ENCODE assay signal across 1 cellular context in the genomic region with DNA sequence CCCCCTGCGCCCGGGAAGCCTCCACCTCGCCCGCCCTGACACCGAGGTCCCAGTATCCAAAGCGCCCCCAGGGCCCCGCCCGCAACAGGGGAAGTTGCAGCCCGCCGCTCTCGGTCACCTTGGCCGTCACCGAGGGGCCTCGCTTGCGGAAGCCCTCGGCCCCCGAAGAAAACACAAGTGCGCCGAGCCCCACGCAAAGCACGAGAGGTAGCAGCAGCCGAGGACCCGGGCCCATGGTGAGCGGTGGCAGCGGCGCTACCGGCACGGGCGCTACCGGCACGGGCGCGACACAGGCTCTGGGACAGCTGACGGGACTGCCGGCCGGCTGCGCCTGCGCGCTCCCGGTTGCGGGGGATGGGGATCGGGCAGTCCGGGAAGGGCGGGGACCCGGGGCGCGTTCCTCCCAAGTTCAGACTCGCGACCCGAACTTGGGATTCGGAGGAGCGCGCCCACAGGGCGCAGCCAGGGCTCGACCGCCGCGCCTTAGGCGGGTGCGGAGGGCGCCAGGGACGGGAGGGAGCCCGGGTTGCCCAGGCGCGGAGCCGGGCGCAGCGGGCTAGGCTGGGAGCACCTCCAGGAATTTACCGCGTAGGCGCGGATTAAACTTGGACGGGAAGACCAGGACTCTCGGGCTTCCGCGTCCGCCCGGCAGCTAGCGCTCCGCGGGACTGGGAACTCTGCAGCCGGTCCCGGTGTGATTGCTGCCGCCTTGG.
TF ChIP-seq lines count a peak whose summit lies in the region.

A gene (minus strand): TSS at position 335 of the 713 bp plus-strand sequence. CDS start 100 bp downstream, at position 235.

TF ChIP-seq in WTC11, 78 proteins besides CTCF, POLR2A, EP300 and RAD21 (continued from another document):
- TF ChIP-seq, protein P1, sequence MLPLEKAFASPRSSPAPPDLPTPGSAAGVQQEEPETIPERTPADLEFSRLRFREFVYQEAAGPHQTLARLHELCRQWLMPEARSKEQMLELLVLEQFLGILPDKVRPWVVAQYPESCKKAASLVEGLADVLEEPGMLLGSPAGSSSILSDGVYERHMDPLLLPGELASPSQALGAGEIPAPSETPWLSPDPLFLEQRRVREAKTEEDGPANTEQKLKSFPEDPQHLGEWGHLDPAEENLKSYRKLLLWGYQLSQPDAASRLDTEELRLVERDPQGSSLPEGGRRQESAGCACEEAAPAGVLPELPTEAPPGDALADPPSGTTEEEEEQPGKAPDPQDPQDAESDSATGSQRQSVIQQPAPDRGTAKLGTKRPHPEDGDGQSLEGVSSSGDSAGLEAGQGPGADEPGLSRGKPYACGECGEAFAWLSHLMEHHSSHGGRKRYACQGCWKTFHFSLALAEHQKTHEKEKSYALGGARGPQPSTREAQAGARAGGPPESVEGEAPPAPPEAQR (CRISPR knock-in tag; IDR thresholded peaks at IDR 0.05), result no peak
- TF ChIP-seq, protein P2, sequence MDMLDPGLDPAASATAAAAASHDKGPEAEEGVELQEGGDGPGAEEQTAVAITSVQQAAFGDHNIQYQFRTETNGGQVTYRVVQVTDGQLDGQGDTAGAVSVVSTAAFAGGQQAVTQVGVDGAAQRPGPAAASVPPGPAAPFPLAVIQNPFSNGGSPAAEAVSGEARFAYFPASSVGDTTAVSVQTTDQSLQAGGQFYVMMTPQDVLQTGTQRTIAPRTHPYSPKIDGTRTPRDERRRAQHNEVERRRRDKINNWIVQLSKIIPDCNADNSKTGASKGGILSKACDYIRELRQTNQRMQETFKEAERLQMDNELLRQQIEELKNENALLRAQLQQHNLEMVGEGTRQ (CRISPR knock-in tag; IDR thresholded peaks at IDR 0.05), result no peak
- TF ChIP-seq FOXJ3 (CRISPR knock-in tag; IDR thresholded peaks at IDR 0.05; ENCODE audit: borderline replicate concordance) (no peak), JAZF1 (CRISPR knock-in tag; IDR thresholded peaks at IDR 0.05) (no peak), ELF4 (CRISPR knock-in tag; IDR thresholded peaks at IDR 0.05; ENCODE audit: low read depth) (no peak), MYBL2 (CRISPR knock-in tag; IDR thresholded peaks at IDR 0.05) (no peak; the same call in 1 of the 2 replicates), TCF7 (CRISPR knock-in tag; IDR thresholded peaks at IDR 0.05; ENCODE audit: low read depth) (no peak), ATF1 (CRISPR knock-in tag; IDR thresholded peaks at IDR 0.05) (no peak)
- TF ChIP-seq, protein P3, sequence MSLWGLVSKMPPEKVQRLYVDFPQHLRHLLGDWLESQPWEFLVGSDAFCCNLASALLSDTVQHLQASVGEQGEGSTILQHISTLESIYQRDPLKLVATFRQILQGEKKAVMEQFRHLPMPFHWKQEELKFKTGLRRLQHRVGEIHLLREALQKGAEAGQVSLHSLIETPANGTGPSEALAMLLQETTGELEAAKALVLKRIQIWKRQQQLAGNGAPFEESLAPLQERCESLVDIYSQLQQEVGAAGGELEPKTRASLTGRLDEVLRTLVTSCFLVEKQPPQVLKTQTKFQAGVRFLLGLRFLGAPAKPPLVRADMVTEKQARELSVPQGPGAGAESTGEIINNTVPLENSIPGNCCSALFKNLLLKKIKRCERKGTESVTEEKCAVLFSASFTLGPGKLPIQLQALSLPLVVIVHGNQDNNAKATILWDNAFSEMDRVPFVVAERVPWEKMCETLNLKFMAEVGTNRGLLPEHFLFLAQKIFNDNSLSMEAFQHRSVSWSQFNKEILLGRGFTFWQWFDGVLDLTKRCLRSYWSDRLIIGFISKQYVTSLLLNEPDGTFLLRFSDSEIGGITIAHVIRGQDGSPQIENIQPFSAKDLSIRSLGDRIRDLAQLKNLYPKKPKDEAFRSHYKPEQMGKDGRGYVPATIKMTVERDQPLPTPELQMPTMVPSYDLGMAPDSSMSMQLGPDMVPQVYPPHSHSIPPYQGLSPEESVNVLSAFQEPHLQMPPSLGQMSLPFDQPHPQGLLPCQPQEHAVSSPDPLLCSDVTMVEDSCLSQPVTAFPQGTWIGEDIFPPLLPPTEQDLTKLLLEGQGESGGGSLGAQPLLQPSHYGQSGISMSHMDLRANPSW (CRISPR knock-in tag; conservative IDR thresholded peaks at IDR 0.05; ENCODE audit: low read depth), result no peak
- TF ChIP-seq, protein P4, sequence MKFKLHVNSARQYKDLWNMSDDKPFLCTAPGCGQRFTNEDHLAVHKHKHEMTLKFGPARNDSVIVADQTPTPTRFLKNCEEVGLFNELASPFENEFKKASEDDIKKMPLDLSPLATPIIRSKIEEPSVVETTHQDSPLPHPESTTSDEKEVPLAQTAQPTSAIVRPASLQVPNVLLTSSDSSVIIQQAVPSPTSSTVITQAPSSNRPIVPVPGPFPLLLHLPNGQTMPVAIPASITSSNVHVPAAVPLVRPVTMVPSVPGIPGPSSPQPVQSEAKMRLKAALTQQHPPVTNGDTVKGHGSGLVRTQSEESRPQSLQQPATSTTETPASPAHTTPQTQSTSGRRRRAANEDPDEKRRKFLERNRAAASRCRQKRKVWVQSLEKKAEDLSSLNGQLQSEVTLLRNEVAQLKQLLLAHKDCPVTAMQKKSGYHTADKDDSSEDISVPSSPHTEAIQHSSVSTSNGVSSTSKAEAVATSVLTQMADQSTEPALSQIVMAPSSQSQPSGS (CRISPR knock-in tag; IDR thresholded peaks at IDR 0.05; ENCODE audit: borderline replicate concordance, low read depth), result no peak
- TF ChIP-seq, protein P5, sequence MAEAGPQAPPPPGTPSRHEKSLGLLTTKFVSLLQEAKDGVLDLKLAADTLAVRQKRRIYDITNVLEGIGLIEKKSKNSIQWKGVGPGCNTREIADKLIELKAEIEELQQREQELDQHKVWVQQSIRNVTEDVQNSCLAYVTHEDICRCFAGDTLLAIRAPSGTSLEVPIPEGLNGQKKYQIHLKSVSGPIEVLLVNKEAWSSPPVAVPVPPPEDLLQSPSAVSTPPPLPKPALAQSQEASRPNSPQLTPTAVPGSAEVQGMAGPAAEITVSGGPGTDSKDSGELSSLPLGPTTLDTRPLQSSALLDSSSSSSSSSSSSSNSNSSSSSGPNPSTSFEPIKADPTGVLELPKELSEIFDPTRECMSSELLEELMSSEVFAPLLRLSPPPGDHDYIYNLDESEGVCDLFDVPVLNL (CRISPR knock-in tag; IDR thresholded peaks at IDR 0.05; ENCODE audit: borderline replicate concordance, low read depth), result no peak
- TF ChIP-seq, protein P6, sequence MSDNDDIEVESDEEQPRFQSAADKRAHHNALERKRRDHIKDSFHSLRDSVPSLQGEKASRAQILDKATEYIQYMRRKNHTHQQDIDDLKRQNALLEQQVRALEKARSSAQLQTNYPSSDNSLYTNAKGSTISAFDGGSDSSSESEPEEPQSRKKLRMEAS (CRISPR knock-in tag; IDR thresholded peaks at IDR 0.05), result peak; percentile 53; the same call in 1 of the 2 replicates
- TF ChIP-seq, protein P7, sequence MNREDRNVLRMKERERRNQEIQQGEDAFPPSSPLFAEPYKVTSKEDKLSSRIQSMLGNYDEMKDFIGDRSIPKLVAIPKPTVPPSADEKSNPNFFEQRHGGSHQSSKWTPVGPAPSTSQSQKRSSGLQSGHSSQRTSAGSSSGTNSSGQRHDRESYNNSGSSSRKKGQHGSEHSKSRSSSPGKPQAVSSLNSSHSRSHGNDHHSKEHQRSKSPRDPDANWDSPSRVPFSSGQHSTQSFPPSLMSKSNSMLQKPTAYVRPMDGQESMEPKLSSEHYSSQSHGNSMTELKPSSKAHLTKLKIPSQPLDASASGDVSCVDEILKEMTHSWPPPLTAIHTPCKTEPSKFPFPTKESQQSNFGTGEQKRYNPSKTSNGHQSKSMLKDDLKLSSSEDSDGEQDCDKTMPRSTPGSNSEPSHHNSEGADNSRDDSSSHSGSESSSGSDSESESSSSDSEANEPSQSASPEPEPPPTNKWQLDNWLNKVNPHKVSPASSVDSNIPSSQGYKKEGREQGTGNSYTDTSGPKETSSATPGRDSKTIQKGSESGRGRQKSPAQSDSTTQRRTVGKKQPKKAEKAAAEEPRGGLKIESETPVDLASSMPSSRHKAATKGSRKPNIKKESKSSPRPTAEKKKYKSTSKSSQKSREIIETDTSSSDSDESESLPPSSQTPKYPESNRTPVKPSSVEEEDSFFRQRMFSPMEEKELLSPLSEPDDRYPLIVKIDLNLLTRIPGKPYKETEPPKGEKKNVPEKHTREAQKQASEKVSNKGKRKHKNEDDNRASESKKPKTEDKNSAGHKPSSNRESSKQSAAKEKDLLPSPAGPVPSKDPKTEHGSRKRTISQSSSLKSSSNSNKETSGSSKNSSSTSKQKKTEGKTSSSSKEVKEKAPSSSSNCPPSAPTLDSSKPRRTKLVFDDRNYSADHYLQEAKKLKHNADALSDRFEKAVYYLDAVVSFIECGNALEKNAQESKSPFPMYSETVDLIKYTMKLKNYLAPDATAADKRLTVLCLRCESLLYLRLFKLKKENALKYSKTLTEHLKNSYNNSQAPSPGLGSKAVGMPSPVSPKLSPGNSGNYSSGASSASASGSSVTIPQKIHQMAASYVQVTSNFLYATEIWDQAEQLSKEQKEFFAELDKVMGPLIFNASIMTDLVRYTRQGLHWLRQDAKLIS (CRISPR knock-in tag; IDR thresholded peaks at IDR 0.05; ENCODE audit: borderline replicate concordance), result no peak
TF ChIP-seq in WTC11: peak in this region for 9.
